Comparison of ENCODE assay signal across 20 cellular contexts in the genomic region with DNA sequence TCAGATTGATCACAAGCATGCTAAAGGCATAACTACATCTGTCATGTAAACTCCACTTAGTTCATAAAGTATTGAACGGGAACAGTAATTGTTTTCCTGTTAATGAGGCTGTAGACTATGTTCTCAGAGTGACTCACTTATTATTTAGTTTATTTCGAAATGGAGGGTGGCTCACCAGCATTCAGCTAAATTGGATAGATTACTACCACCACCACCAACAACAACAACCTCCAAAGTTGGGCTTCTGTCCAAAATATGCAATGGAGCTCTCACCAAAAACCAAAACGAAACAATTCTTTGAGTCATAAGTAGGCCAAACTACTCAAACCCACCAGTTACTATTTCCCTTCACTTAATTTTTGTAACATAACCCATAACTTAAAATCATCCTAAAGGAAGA.
A peak's percentile ranks its signal among the peaks of the same experiment; 100 is the strongest.
DNase-seq lines count a peak whose midpoint lies in the region; ATAC-seq and TF ChIP-seq lines count a peak whose summit lies in the region.
"Had no signal": no experiment of that assay in that cellular context is flagged by ENCODE, and none has a peak within 500 bp of the region (broad histone marks: within the 10 kb centered on the region; RNA-seq: fewer than 3 reads in every experiment).

No MANE protein-coding gene starts in this region.

- H4K20me1 ChIP-seq in GM23248 (ENCODE audit: insufficient read depth): no peaks in the 10 kb centered on the region

- no peak for ATAC-seq in GM19395 (IDR thresholded peaks at IDR 0.05; ENCODE audit: unreplicated experiment)
- ATAC-seq in GM18870 (IDR thresholded peaks at IDR 0.05; ENCODE audit: unreplicated experiment): no peak
- ATAC-seq in HG02884 (IDR thresholded peaks at IDR 0.05; ENCODE audit: unreplicated experiment): no peak
- ATAC-seq: activated T-cell treated with anti-CD3 and anti-CD28 coated beads, Interleukin-2, amount 50 U/mL, for 4 hours; Right ventricle myocardium inferior had no signal

- H3K4me3 ChIP-seq in ACC112 (ENCODE audit: low read depth, low read length) (no peak overlapping the region), GM23248 (no peak overlapping the region), adipocyte (ENCODE audit: low read length) (peak overlapping the region; percentile 15), fibroblast of the aortic adventitia (ENCODE audit: low read depth, low read length) (no peak overlapping the region)
- H3K4me3 ChIP-seq: adrenal gland, stomach had no signal

- no peaks in the 10 kb centered on the region for H3K9me2 ChIP-seq in GM23248 (ENCODE audit: insufficient read depth)

- 0 out of 2 replicates have a peak overlapping the region, but pooled peaks have one; percentile 8 for H3K27ac ChIP-seq in ACC112 (ENCODE audit: low read depth, low read length)
- H3K27ac ChIP-seq in GM23248: no peak overlapping the region
- H3K27ac ChIP-seq: adrenal gland, HL-60, stomach had no signal

- H3K79me2 ChIP-seq in ACC112 (ENCODE audit: control insufficient read depth, insufficient read depth, low read length, unreplicated experiment) (no peaks in the 10 kb centered on the region), GM23248 (ENCODE audit: insufficient read depth) (no peaks in the 10 kb centered on the region)

- H3K4me1 ChIP-seq in ACC112 (ENCODE audit: control insufficient read depth, insufficient read depth, low read length, unreplicated experiment): peaks cover 11% of the 10 kb centered on the region
- H3K4me1 ChIP-seq in GM23248 (ENCODE audit: insufficient read depth): peaks cover 10% of the 10 kb centered on the region
- H3K4me1 ChIP-seq in adipocyte (ENCODE audit: control insufficient read depth, insufficient read depth, low read length): peaks cover 11% of the 10 kb centered on the region
- H3K4me1 ChIP-seq: adrenal gland, stomach had no signal

- peaks cover 4% of the 10 kb centered on the region; the same call in 1 of the 2 replicates for H3F3A ChIP-seq in GM23248 (ENCODE audit: insufficient read depth)

- H3K4me2 ChIP-seq in GM23248 (ENCODE audit: unreplicated experiment): no peak overlapping the region

- H3K9ac ChIP-seq in GM23248: no peak overlapping the region
- no peak overlapping the region for H3K9ac ChIP-seq in adipocyte (ENCODE audit: low read length)

- H3K9me3 ChIP-seq in GM23248 (ENCODE audit: low read depth) (no peaks in the 10 kb centered on the region), adipocyte (ENCODE audit: control insufficient read depth, low read length) (no peaks in the 10 kb centered on the region)
- H3K9me3 ChIP-seq: adrenal gland, stomach had no signal

- no peaks in the 10 kb centered on the region for H3K36me3 ChIP-seq in ACC112 (ENCODE audit: insufficient read depth, low read length)
- H3K36me3 ChIP-seq in GM23248 (ENCODE audit: low read depth): no peaks in the 10 kb centered on the region
- no peaks in the 10 kb centered on the region for H3K36me3 ChIP-seq in adipocyte (ENCODE audit: control insufficient read depth, insufficient read depth, low read length, severe bottlenecking)
- H3K36me3 ChIP-seq: adrenal gland, stomach had no signal

- no peak for TF ChIP-seq CTCF in fibroblast of the aortic adventitia (IDR thresholded peaks at IDR 0.05; ENCODE audit: insufficient read depth, low read length)

- H2AFZ ChIP-seq in ACC112 (ENCODE audit: low read length, unreplicated experiment) (no peak overlapping the region), GM23248 (no peak overlapping the region)

- DNase-seq in GM23248 (peak; percentile 77), adipocyte (ENCODE audit: low read depth) (peak; percentile 17), fibroblast of the aortic adventitia (ENCODE audit: low read depth) (peak; percentile 42), dedifferentiated amniotic fluid mesenchymal stem cell (ENCODE audit: extremely low spot score) (no peak)
- DNase-seq: activated CD4-positive, alpha-beta T cell treated with anti-CD3 and anti-CD28 coated beads for 4 hours; activated T-cell treated with anti-CD3 and anti-CD28 coated beads, Interleukin-2, amount 50 U/mL, for 4 hours; adrenal gland; DMS 273 treated with DMSO at 0.1 percent for 48 hours; immature natural killer cell; mesendoderm; NCI-H2081; NCI-H526 treated with DMSO at 0.1 percent for 48 hours; small intestine; stomach had no signal

- in situ Hi-C loops in GM23248 (cut with MboI): loop anchor here (10.0 kb wide), 1 partner anchor 150 kb away; no protein-coding TSS in a partner anchor

- WGBS in GM23248 (ENCODE audit: low coverage in 1 of 2, low lambda C conversion rate in 2 of 2, missing lambda C conversion rate in 2 of 2), 2 experiments: 3 to 4% methylated on average over 3 of the region's 3 CpGs

- H3K27me3 ChIP-seq in ACC112 (ENCODE audit: insufficient read depth, low read length): no peaks in the 10 kb centered on the region
- no peaks in the 10 kb centered on the region for H3K27me3 ChIP-seq in GM23248 (replicated peaks; ENCODE audit: insufficient read depth)
- H3K27me3 ChIP-seq in adipocyte (replicated peaks; ENCODE audit: control insufficient read depth, insufficient read depth, low read length): no peaks in the 10 kb centered on the region
- H3K27me3 ChIP-seq: adrenal gland, stomach had no signal
